In genomic region chr20:4150095-4150492, GRCh38 we compare ENCODE assay signal across 9 cellular contexts. TPM values are rescaled to one million over a fixed set of nuclear protein-coding genes. Genes with fewer than 3 reads are reported as not detected.
A peak's percentile ranks its signal among the peaks of the same experiment; 100 is the strongest.
DNase-seq lines count a peak whose midpoint lies in the region; TF ChIP-seq lines count a peak whose summit lies in the region.
"Had no signal": no experiment of that assay in that cellular context is flagged by ENCODE, and none has a peak within 500 bp of the region (broad histone marks: within the 10 kb centered on the region; RNA-seq: fewer than 3 reads in every experiment).

No MANE protein-coding gene starts in this region.

- in situ Hi-C loops in mammary epithelial cell (cut with MboI; ENCODE audit: low sequenced_read_pairs in 2 of 2), result no loop called here

- peak overlapping the region; percentile 71 for H3K27ac Mint-ChIP-seq in type B pancreatic cell

- no peak overlapping the region for H3K9ac ChIP-seq in mammary epithelial cell (ENCODE audit: insufficient read depth, low read length)

- peak overlapping the region; percentile 90 for H3K4me2 ChIP-seq in mammary epithelial cell (ENCODE audit: insufficient read depth, low read depth, low read length)

- peak overlapping the region; percentile 91 for H3K4me3 Mint-ChIP-seq in type B pancreatic cell

- TF ChIP-seq CTCF in mammary epithelial cell (conservative IDR thresholded peaks at IDR 0.05 in 1 of 2, IDR thresholded peaks at IDR 0.05 in 1 of 2; ENCODE audit: extremely low read depth in 1 of 2, insufficient read depth in 1 of 2, low read depth in 1 of 2, low read length in 2 of 2), result no peak
- no peak for TF ChIP-seq CTCF in type B pancreatic cell (conservative IDR thresholded peaks at IDR 0.05)

- no peaks in the 10 kb centered on the region for H3K9me3 Mint-ChIP-seq in type B pancreatic cell

- no TSS peak for BruUV-seq in mammary epithelial cell (replicated peaks; lab: Mats Ljungman, UMichigan)

- H3K36me3 Mint-ChIP-seq in type B pancreatic cell, result peaks cover 5% of the 10 kb centered on the region

- intact Hi-C loops in mammary epithelial cell (cut with micrococcal nuclease), result no loop called here

- H4K20me1 ChIP-seq in mammary epithelial cell (ENCODE audit: insufficient read depth, low read length), result no peaks in the 10 kb centered on the region

- CTCF ChIA-PET in mammary epithelial cell (lab: Charles Lee; ENCODE audit: low non-redundant PET), result no interaction called here

- H2AFZ ChIP-seq in mammary epithelial cell (ENCODE audit: low read depth, low read length), result no peak overlapping the region

- H3K36me3 ChIP-seq in mammary epithelial cell (ENCODE audit: insufficient read depth, low read length), result no peaks in the 10 kb centered on the region
- H3K36me3 ChIP-seq: pancreas had no signal

- H3K27me3 Mint-ChIP-seq in type B pancreatic cell, result peaks cover 8% of the 10 kb centered on the region

- DNase-seq in activated effector memory CD4-positive, alpha-beta T cell treated with anti-CD3 and anti-CD28 coated beads, Interleukin-2, amount 50 U/mL, for 16 hours, result peak; percentile 8
- DNase-seq in activated effector memory CD4-positive, alpha-beta T cell treated with Interleukin-2 at 50 U/mL for 16 hours, result no peak
- no peak for DNase-seq in mammary epithelial cell
- peak; percentile 55 for DNase-seq in medulla oblongata (ENCODE audit: extremely low spot score)
- no peak for DNase-seq in type B pancreatic cell (ENCODE audit: extremely low spot score, unreplicated experiment)
- no peak for DNase-seq in NCI-H446 (lab: John Stamatoyannopoulos, UW)
- no peak for DNase-seq in NOMO-1 treated with DMSO at 0.1 percent for 48 hours (lab: John Stamatoyannopoulos, UW; ENCODE audit: unreplicated experiment)
- DNase-seq in dedifferentiated amniotic fluid mesenchymal stem cell (ENCODE audit: extremely low spot score), result no peak

- H3K27me3 ChIP-seq in mammary epithelial cell (ENCODE audit: insufficient read depth, low read length), result no peaks in the 10 kb centered on the region
- H3K27me3 ChIP-seq: pancreas had no signal

- peaks cover 24% of the 10 kb centered on the region for H3K4me1 ChIP-seq in mammary epithelial cell (ENCODE audit: insufficient read depth, low read length)

- H3K4me3 ChIP-seq in mammary epithelial cell (replicated peaks in 1 of 3; ENCODE audit: insufficient read depth in 1 of 3, low read depth in 2 of 3, low read length in 3 of 3), result peak overlapping the region; percentile 63 to 74 (median 66)

- H3K27ac ChIP-seq in mammary epithelial cell (ENCODE audit: insufficient read depth, low read depth, low read length), result no peak overlapping the region
- H3K27ac ChIP-seq: pancreas had no signal

- dilution Hi-C loops in mammary epithelial cell (cut with HindIII; ENCODE audit: low sequenced_read_pairs), result no loop called here

- peaks cover 4% of the 10 kb centered on the region for H3K79me2 ChIP-seq in mammary epithelial cell (ENCODE audit: insufficient read depth, low read length)

- H3K4me1 Mint-ChIP-seq in type B pancreatic cell (ENCODE audit: unreplicated experiment), result peaks cover 20% of the 10 kb centered on the region

- no peaks in the 10 kb centered on the region for H3K9me3 ChIP-seq in mammary epithelial cell (replicated peaks; ENCODE audit: insufficient read depth, low read length)
- H3K9me3 ChIP-seq: pancreas had no signal

- WGBS in mammary epithelial cell (ENCODE audit: low coverage, missing lambda C conversion rate), result 34% methylated on average over 7 of the region's 7 CpGs

RNA-seq across cellular contexts. Expression of gene SMOX, which starts 1.5 kb away (rescaled TPM):
- 10 to 100 TPM in 1 of 2 donors, 1 to 10 TPM in 1; 6.5 to 16.4 TPM for total RNA-seq in mammary epithelial cell
- 5.4 TPM for polyA plus RNA-seq in mammary epithelial cell
- 6.7 TPM for polyA minus RNA-seq in mammary epithelial cell
- total RNA-seq in type B pancreatic cell (ENCODE audit: low replicate concordance), result 17.2 and 18.9 TPM in 2 replicates

Comparison
In these comparisons a context has a peak if more than half of its experiments do, and no peak if none do; other contexts are left out.
1. DNase-seq: peak in activated effector memory CD4-positive, alpha-beta T cell treated with anti-CD3 and anti-CD28 coated beads, Interleukin-2, amount 50 U/mL, for 16 hours (single experiment) and medulla oblongata (single experiment); none in activated effector memory CD4-positive, alpha-beta T cell treated with Interleukin-2 at 50 U/mL for 16 hours (single experiment), mammary epithelial cell (single experiment), type B pancreatic cell (single experiment), NCI-H446 (0 of 2), NOMO-1 treated with DMSO at 0.1 percent for 48 hours (single experiment) and dedifferentiated amniotic fluid mesenchymal stem cell (single experiment).